In the genomic region with DNA sequence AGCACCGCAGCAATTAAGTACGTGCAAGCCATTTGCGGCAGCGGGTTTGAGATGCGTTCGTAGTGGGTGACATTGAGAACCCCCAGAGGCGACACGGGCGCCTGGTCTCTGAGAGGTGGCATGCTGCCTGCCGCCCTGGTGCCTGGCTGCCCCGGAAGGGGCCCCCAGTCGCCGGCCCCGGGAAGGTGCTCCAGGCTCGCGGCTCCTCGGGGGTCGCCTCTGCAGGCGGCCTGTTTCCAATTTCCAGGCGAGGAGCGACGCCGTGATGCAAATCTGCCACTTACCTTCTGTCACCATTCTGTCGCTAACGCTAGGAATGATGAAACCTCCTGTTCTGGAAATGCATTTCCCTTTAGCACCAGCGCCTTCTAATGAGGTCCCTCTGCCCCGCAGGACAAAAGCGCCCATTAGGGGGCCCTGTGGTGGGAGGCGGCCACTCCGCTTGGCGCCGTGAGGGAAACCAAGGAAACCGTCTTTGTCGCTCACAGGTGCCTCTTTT, we compare ENCODE assay signal across 8 cellular contexts. TPM values are rescaled to one million over a fixed set of nuclear protein-coding genes. Genes with fewer than 3 reads are reported as not detected.
DNase-seq lines count a peak whose midpoint lies in the region; ATAC-seq, FAIRE-seq and TF ChIP-seq lines count a peak whose summit lies in the region.

No MANE protein-coding gene starts in this region.

- no peak for FAIRE-seq in HTR-8/SVneo (lab: Jason Lieb, UNC)

- peaks cover 46% of the 10 kb centered on the region for H3K36me3 Mint-ChIP-seq in brain
- H3K36me3 Mint-ChIP-seq in naive thymus-derived CD8-positive, alpha-beta T cell, result peaks cover 0 to 18% (median 10%) of the 10 kb centered on the region in 3 donors

- H3K27me3 Mint-ChIP-seq in brain, result no peaks in the 10 kb centered on the region
- peaks cover 18 to 44% (median 32%) of the 10 kb centered on the region in 5 donors for H3K27me3 Mint-ChIP-seq in naive thymus-derived CD8-positive, alpha-beta T cell

- H3K9me3 Mint-ChIP-seq in brain, result peaks cover 4 to 20% (median 11%) of the 10 kb centered on the region in 5 experiments
- H3K9me3 Mint-ChIP-seq in naive thymus-derived CD8-positive, alpha-beta T cell, result peaks cover 0 to 13% (median 2%) of the 10 kb centered on the region in 9 donors

- H3K27ac Mint-ChIP-seq in brain, result peak overlapping the region; percentile 46 to 97 (median 94)
- H3K27ac Mint-ChIP-seq in naive thymus-derived CD8-positive, alpha-beta T cell, result peak overlapping the region in 2 of 10 donors; percentile 15 to 35

- peaks cover 51% of the 10 kb centered on the region for H3K4me1 Mint-ChIP-seq in brain
- peaks cover 2 to 16% (median 9%) of the 10 kb centered on the region in 4 donors for H3K4me1 Mint-ChIP-seq in naive thymus-derived CD8-positive, alpha-beta T cell

- POLR2A ChIA-PET in naive thymus-derived CD8-positive, alpha-beta T cell (lab: Charles Lee), result interaction anchor here (0.8 kb wide), 1 partner anchor 8 kb away, joined by 3 read pairs; no protein-coding TSS in a partner anchor

- peak overlapping the region; percentile 76 to 86 (median 85) for H3K4me3 Mint-ChIP-seq in brain
- H3K4me3 Mint-ChIP-seq in naive thymus-derived CD8-positive, alpha-beta T cell, result peak overlapping the region; percentile 67 to 86 (median 79)

- DNase-seq in ELF-1 (ENCODE audit: low read depth, low spot score) (peak; percentile 46), NCI-H1694 treated with DMSO at 0.1 percent for 48 hours (lab: John Stamatoyannopoulos, UW) (peak; percentile 26), HTR-8/SVneo (ENCODE audit: insufficient read length, low spot score) (no peak), cortex of kidney (lab: John Stamatoyannopoulos, UW) (no peak)
- peak in 4 of 10 donors; percentile 3 to 22 (median 18) for DNase-seq in naive thymus-derived CD8-positive, alpha-beta T cell

- peak; percentile 73 to 80 for ATAC-seq in naive thymus-derived CD8-positive, alpha-beta T cell
- ATAC-seq in GM18909 (IDR thresholded peaks at IDR 0.05; ENCODE audit: poor library complexity, unreplicated experiment), result no peak
- ATAC-seq in HG02763 (IDR thresholded peaks at IDR 0.05; ENCODE audit: unreplicated experiment), result no peak

- no peak for TF ChIP-seq CTCF in brain (conservative IDR thresholded peaks at IDR 0.05)

RNA-seq across cellular contexts. Expression of a gene that starts 13.0 kb away (rescaled TPM):
- polyA plus RNA-seq in brain (ENCODE audit: insufficient read depth, low read depth, low replicate concordance), result 93.6 TPM
- 1 to 10 TPM; 8.0 to 9.4 TPM for total RNA-seq in naive thymus-derived CD8-positive, alpha-beta T cell
- 1 to 10 TPM in 2 of 3 donors, under 1 TPM in 1; 0.46 to 1.4 (median 1.0) TPM for polyA plus RNA-seq in naive thymus-derived CD8-positive, alpha-beta T cell

Comparison
In these comparisons a context has a peak if more than half of its experiments do, and no peak if none do; other contexts are left out.
1. DNase-seq: peak in ELF-1 (single experiment) and NCI-H1694 treated with DMSO at 0.1 percent for 48 hours (single experiment); none in HTR-8/SVneo (single experiment) and cortex of kidney (single experiment).
2. ATAC-seq: peak in naive thymus-derived CD8-positive, alpha-beta T cell (2 of 2); none in GM18909 (single experiment) and HG02763 (single experiment).
3. RNA of a gene that starts 13.0 kb away (polyA plus RNA-seq): 93.6 TPM in brain (single experiment); 0.46 to 1.4 TPM in naive thymus-derived CD8-positive, alpha-beta T cell; every median in the first group is over 10 times any median in the second.